Comparison of ENCODE assay signal across 10 cellular contexts in genomic region chr3:52539010-52539653, GRCh38. TPM values are rescaled to one million over a fixed set of nuclear protein-coding genes. Genes with fewer than 3 reads are reported as not detected.
DNase-seq lines count a peak whose midpoint lies in the region; ATAC-seq, FAIRE-seq and TF ChIP-seq lines count a peak whose summit lies in the region.
"Had no signal": no experiment of that assay in that cellular context is flagged by ENCODE, and none has a peak within 500 bp of the region (broad histone marks: within the 10 kb centered on the region; RNA-seq: fewer than 3 reads in every experiment).

No MANE protein-coding gene starts in this region.

- H3K36me3 Mint-ChIP-seq in GM23338 (ENCODE audit: low read depth): peaks cover 28% of the 10 kb centered on the region
- peaks cover 28% of the 10 kb centered on the region for H3K36me3 Mint-ChIP-seq in activated CD4-positive, alpha-beta memory T cell treated with anti-CD3 and anti-CD28 coated beads, Interleukin-2, amount 10 ng/mL, durations not matched to agents 7 days and 5 days (ENCODE audit: low read depth)

- peaks cover 17% of the 10 kb centered on the region for H3F3A ChIP-seq in GM23338 (replicated peaks; ENCODE audit: low read depth)

- peaks cover 23% of the 10 kb centered on the region for H3K27me3 Mint-ChIP-seq in GM23338 (ENCODE audit: insufficient read depth, low read depth, poor library complexity)
- no peaks in the 10 kb centered on the region for H3K27me3 Mint-ChIP-seq in activated CD4-positive, alpha-beta memory T cell treated with anti-CD3 and anti-CD28 coated beads, Interleukin-2, amount 10 ng/mL, durations not matched to agents 7 days and 5 days

- H3K4me3 ChIP-seq in GM23338 (peak overlapping the region; percentile 97; the same call in 1 of the 2 replicates), keratinocyte (ENCODE audit: control insufficient read depth in 2 of 3, extremely low read depth in 1 of 3, insufficient read depth in 2 of 3, low read depth in 1 of 3, low read length in 3 of 3) (peak overlapping the region in 2 of 3 experiments; percentile 23 to 44)
- H3K4me3 ChIP-seq: prostate gland had no signal

- DNase-seq in AML-193 (lab: John Stamatoyannopoulos, UW) (peak; percentile 14 to 36), GM23338 (ENCODE audit: low spot score) (no peak), keratinocyte (ENCODE audit: low read depth, low spot score) (no peak), occipital lobe (lab: John Stamatoyannopoulos, UW) (no peak), HuH-7 (ENCODE audit: low spot score) (no peak), GM19239 (ENCODE audit: insufficient read length, low spot score) (no peak), NCI-H526 treated with DMSO at 0.1 percent for 48 hours (lab: John Stamatoyannopoulos, UW) (no peak)
- no peak for DNase-seq in activated CD4-positive, alpha-beta memory T cell treated with anti-CD3 and anti-CD28 coated beads, Interleukin-2, amount 10 ng/mL, durations not matched to agents 7 days and 5 days

- H4K20me1 ChIP-seq in GM23338 (replicated peaks; ENCODE audit: insufficient read depth) (peaks cover 47% of the 10 kb centered on the region), keratinocyte (ENCODE audit: control insufficient read depth, extremely low read depth, insufficient read depth, low read length) (peaks cover 4% of the 10 kb centered on the region)

- H3K27ac ChIP-seq in GM23338 (ENCODE audit: low read depth): no peak overlapping the region
- H3K27ac ChIP-seq in keratinocyte (ENCODE audit: control insufficient read depth, insufficient read depth, low read length): no peak overlapping the region

- H3K9ac ChIP-seq in keratinocyte (ENCODE audit: control insufficient read depth, extremely low read depth, insufficient read depth, low read length): no peak overlapping the region

- H3K4me1 ChIP-seq in GM23338 (ENCODE audit: insufficient read depth): peaks cover 30% of the 10 kb centered on the region
- H3K4me1 ChIP-seq in keratinocyte (ENCODE audit: control insufficient read depth, extremely low read depth, insufficient read depth, low read length): peaks cover 39% of the 10 kb centered on the region

- no peaks in the 10 kb centered on the region for H3K9me2 ChIP-seq in GM23338 (ENCODE audit: insufficient read depth)

- no peak overlapping the region for H2AFZ ChIP-seq in GM23338
- H2AFZ ChIP-seq in keratinocyte (ENCODE audit: control insufficient read depth, low read length): no peak overlapping the region

- H3K27me3 ChIP-seq in GM23338 (ENCODE audit: insufficient read depth) (no peaks in the 10 kb centered on the region), keratinocyte (ENCODE audit: control insufficient read depth, extremely low read depth, insufficient read depth, low read length) (no peaks in the 10 kb centered on the region)

- dilution Hi-C loops in keratinocyte (cut with MboI; ENCODE audit: extremely low pct_ligation_motif_present, low sequenced_read_pairs): no loop called here

- FAIRE-seq in keratinocyte (lab: Jason Lieb, UNC) (no peak), GM19239 (lab: Jason Lieb, UNC) (no peak)

- TF ChIP-seq CTCF in GM23338 (conservative IDR thresholded peaks at IDR 0.05; ENCODE audit: low read depth in 2 of 2) (no peak), keratinocyte (optimal IDR thresholded peaks at IDR 0.05 in 1 of 3, IDR thresholded peaks at IDR 0.05 in 1 of 3, conservative IDR thresholded peaks at IDR 0.05 in 1 of 3; ENCODE audit: extremely low read depth in 1 of 3, insufficient read depth in 2 of 3, low read length in 3 of 3) (no peak)

- POLR2A ChIA-PET in activated CD4-positive, alpha-beta memory T cell treated with anti-CD3 and anti-CD28 coated beads, Interleukin-2, amount 10 ng/mL, durations not matched to agents 7 days and 5 days (lab: Charles Lee): no interaction called here

- H3K36me3 ChIP-seq in GM23338 (ENCODE audit: insufficient read depth) (peaks cover 4% of the 10 kb centered on the region; the same call in 1 of the 2 replicates), keratinocyte (ENCODE audit: control insufficient read depth in 2 of 2, extremely low read depth in 1 of 2, insufficient read depth in 2 of 2, low read length in 2 of 2) (peaks cover 7 to 15% of the 10 kb centered on the region in 2 experiments)
- H3K36me3 ChIP-seq: prostate gland had no signal

- peak overlapping the region; percentile 4; the same call in 1 of the 3 replicates for H3K4me3 Mint-ChIP-seq in GM23338
- H3K4me3 Mint-ChIP-seq in activated CD4-positive, alpha-beta memory T cell treated with anti-CD3 and anti-CD28 coated beads, Interleukin-2, amount 10 ng/mL, durations not matched to agents 7 days and 5 days: peak overlapping the region; percentile 31

- H3K9me3 ChIP-seq in keratinocyte (ENCODE audit: control insufficient read depth, low read depth, low read length): no peaks in the 10 kb centered on the region
- H3K9me3 ChIP-seq: prostate gland had no signal

- H3K27ac Mint-ChIP-seq in GM23338: no peak overlapping the region
- H3K27ac Mint-ChIP-seq in activated CD4-positive, alpha-beta memory T cell treated with anti-CD3 and anti-CD28 coated beads, Interleukin-2, amount 10 ng/mL, durations not matched to agents 7 days and 5 days: peak overlapping the region; percentile 73

- CTCF ChIA-PET in activated CD4-positive, alpha-beta memory T cell treated with anti-CD3 and anti-CD28 coated beads, Interleukin-2, amount 10 ng/mL, durations not matched to agents 7 days and 5 days (lab: Charles Lee): no interaction called here

- no peak for ATAC-seq in GM23338

- H3K9me3 Mint-ChIP-seq in GM23338: no peaks in the 10 kb centered on the region
- H3K9me3 Mint-ChIP-seq in activated CD4-positive, alpha-beta memory T cell treated with anti-CD3 and anti-CD28 coated beads, Interleukin-2, amount 10 ng/mL, durations not matched to agents 7 days and 5 days: no peaks in the 10 kb centered on the region

- H3K9me1 ChIP-seq in keratinocyte (ENCODE audit: control insufficient read depth, extremely low read depth, insufficient read depth, low read length): peaks cover 11% of the 10 kb centered on the region

- peaks cover 33% of the 10 kb centered on the region for H3K4me1 Mint-ChIP-seq in GM23338
- peaks cover 51% of the 10 kb centered on the region for H3K4me1 Mint-ChIP-seq in activated CD4-positive, alpha-beta memory T cell treated with anti-CD3 and anti-CD28 coated beads, Interleukin-2, amount 10 ng/mL, durations not matched to agents 7 days and 5 days

- 0 out of 2 replicates have a peak overlapping the region, but pooled peaks have one; percentile 94 for H3K4me2 ChIP-seq in GM23338
- H3K4me2 ChIP-seq in keratinocyte (ENCODE audit: control insufficient read depth, extremely low read depth, insufficient read depth, low read depth, low read length): peak overlapping the region; percentile 97

- H3K79me2 ChIP-seq in GM23338 (replicated peaks; ENCODE audit: insufficient read depth) (peaks cover 38% of the 10 kb centered on the region), keratinocyte (ENCODE audit: control insufficient read depth, insufficient read depth, low read length) (peaks cover 36% of the 10 kb centered on the region)

TF ChIP-seq in GM23338, 12 proteins besides CTCF, POLR2A, EP300 and RAD21 (continues in another document):
- TF ChIP-seq EZH2phosphoT487 (IDR thresholded peaks at IDR 0.05; ENCODE audit: unreplicated experiment): no peak
- no peak for TF ChIP-seq POLR2AphosphoS5 (IDR thresholded peaks at IDR 0.05; ENCODE audit: low read depth)
- TF ChIP-seq CREB1 (CRISPR knock-in tag; IDR thresholded peaks at IDR 0.05; ENCODE audit: low read depth): no peak

RNA-seq across cellular contexts. Expression of gene UQCC5, which starts 2.7 kb away (rescaled TPM):
- total RNA-seq in GM23338 (2014; rRNA removed; shearing (Covaris generic)): 1.6 and 2.6 TPM in 2 replicates
- polyA plus RNA-seq in GM23338 (2016; fragmentation: Nextera tagmentation; extraction: Ambion mirVana) (156 and 157 TPM in 2 replicates), keratinocyte (20.0 to 28.0 TPM (median 26.0 TPM) in 3 replicates)
- 10 to 100 TPM in 1 of 2 experiments, 1 to 10 TPM in 1; 8.7 to 10.7 TPM for total RNA-seq in activated CD4-positive, alpha-beta memory T cell treated with anti-CD3 and anti-CD28 coated beads, Interleukin-2, amount 10 ng/mL, durations not matched to agents 7 days and 5 days
- 14.1 TPM for polyA plus RNA-seq in keratinocyte (2011; ENCODE audit: low read depth)
- 2.1 and 6.8 TPM in 2 replicates for polyA plus RNA-seq in keratinocyte (2011; cell fraction: cytosol; rRNA removed)
- 8.5 and 14.4 TPM in 2 replicates for polyA plus RNA-seq in keratinocyte (2011; cell fraction: nucleus; rRNA removed)
- polyA plus RNA-seq in keratinocyte (2012; ENCODE audit: low replicate concordance): 43.4 and 78.1 TPM in 2 replicates
- polyA minus RNA-seq in keratinocyte: 1.6 to 8.4 TPM (median 2.4 TPM) in 3 replicates
- 58.5 TPM for polyA minus RNA-seq in keratinocyte (2011; cell fraction: cytosol; rRNA and poly(A)+ RNA removed)
- polyA minus RNA-seq in keratinocyte (2011; cell fraction: nucleus; rRNA and poly(A)+ RNA removed): 1.5 and 3.5 TPM in 2 replicates
- total RNA-seq in occipital lobe: 4.1 TPM

RNA-seq across cellular contexts. Expression of gene NT5DC2, which starts 5.5 kb away (rescaled TPM):
- total RNA-seq in GM23338 (2014; rRNA removed; shearing (Covaris generic)): 287 and 324 TPM in 2 replicates
- polyA plus RNA-seq in GM23338 (2016; fragmentation: Nextera tagmentation; extraction: Ambion mirVana) (260 and 269 TPM in 2 replicates), keratinocyte (54.7 to 63.3 TPM (median 55.0 TPM) in 3 replicates)
- 10 to 100 TPM; 26.2 to 28.1 TPM for total RNA-seq in activated CD4-positive, alpha-beta memory T cell treated with anti-CD3 and anti-CD28 coated beads, Interleukin-2, amount 10 ng/mL, durations not matched to agents 7 days and 5 days
- polyA plus RNA-seq in keratinocyte (2011; ENCODE audit: low read depth): 18.0 TPM
- polyA plus RNA-seq in keratinocyte (2011; cell fraction: cytosol; rRNA removed): 36.7 and 49.5 TPM in 2 replicates
- polyA plus RNA-seq in keratinocyte (2011; cell fraction: nucleus; rRNA removed): 32.6 and 42.1 TPM in 2 replicates
- 26.3 and 80.4 TPM in 2 replicates for polyA plus RNA-seq in keratinocyte (2012; ENCODE audit: low replicate concordance)
- polyA minus RNA-seq in keratinocyte: 68.2 to 233 TPM (median 73.7 TPM) in 3 replicates
- 75.6 TPM for polyA minus RNA-seq in keratinocyte (2011; cell fraction: cytosol; rRNA and poly(A)+ RNA removed)
- polyA minus RNA-seq in keratinocyte (2011; cell fraction: nucleus; rRNA and poly(A)+ RNA removed): 13.7 and 21.6 TPM in 2 replicates
- total RNA-seq in occipital lobe: 33.5 TPM

RNA-seq across cellular contexts. Expression of gene STAB1, which starts 44.0 kb away (rescaled TPM):
- total RNA-seq in GM23338 (2014; rRNA removed; shearing (Covaris generic)): 0.90 and 3.0 TPM in 2 replicates
- polyA plus RNA-seq in GM23338 (2016; fragmentation: Nextera tagmentation; extraction: Ambion mirVana): 1.1 and 1.9 TPM in 2 replicates
- total RNA-seq in activated CD4-positive, alpha-beta memory T cell treated with anti-CD3 and anti-CD28 coated beads, Interleukin-2, amount 10 ng/mL, durations not matched to agents 7 days and 5 days: not detected
- polyA plus RNA-seq in keratinocyte: 0.02 TPM in 1 of 3 replicates, not detected in the others
- polyA plus RNA-seq in keratinocyte (2011; ENCODE audit: low read depth): 0.36 TPM
- not detected in 2 replicates for polyA plus RNA-seq in keratinocyte (2011; cell fraction: cytosol; rRNA removed)
- 0.11 and 0.12 TPM in 2 replicates for polyA plus RNA-seq in keratinocyte (2011; cell fraction: nucleus; rRNA removed)
- not detected in 2 replicates for polyA plus RNA-seq in keratinocyte (2012; ENCODE audit: low replicate concordance)
- not detected in 3 replicates for polyA minus RNA-seq in keratinocyte
- not detected for polyA minus RNA-seq in keratinocyte (2011; cell fraction: cytosol; rRNA and poly(A)+ RNA removed)
- 0.32 TPM in 1 of 2 replicates, not detected in the other for polyA minus RNA-seq in keratinocyte (2011; cell fraction: nucleus; rRNA and poly(A)+ RNA removed)
- total RNA-seq in occipital lobe: 14.8 TPM
- total RNA-seq: Daoy had no signal

Comparison
In these comparisons a context has a peak if more than half of its experiments do, and no peak if none do; other contexts are left out.
1. DNase-seq: peak in AML-193 (2 of 2); none in GM23338 (single experiment), activated CD4-positive, alpha-beta memory T cell treated with anti-CD3 and anti-CD28 coated beads, Interleukin-2, amount 10 ng/mL, durations not matched to agents 7 days and 5 days (single experiment), keratinocyte (single experiment), occipital lobe (single experiment), HuH-7 (single experiment), GM19239 (single experiment) and NCI-H526 treated with DMSO at 0.1 percent for 48 hours (single experiment).